ENCODE assay signal across 1 cellular context in the genomic region with DNA sequence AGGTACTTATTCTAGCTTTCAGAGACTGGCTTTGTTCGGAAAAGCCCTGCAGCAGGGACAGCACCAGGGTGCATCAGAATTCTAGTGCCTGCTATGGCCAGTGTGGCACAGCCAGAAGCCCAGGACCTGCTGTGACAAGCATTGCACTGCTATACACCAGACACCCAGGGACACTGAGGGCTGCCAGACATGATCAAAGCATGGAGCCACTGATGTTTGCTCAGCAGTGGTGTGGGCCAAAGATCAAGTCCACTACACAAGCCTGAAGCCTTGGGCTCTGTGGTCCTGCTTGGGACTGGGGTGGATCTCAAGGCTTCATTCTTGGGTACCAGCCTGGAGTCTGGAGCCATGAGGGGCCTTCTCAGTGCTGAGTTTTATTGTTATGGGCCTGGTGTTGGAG.
TF ChIP-seq lines count a peak whose summit lies in the region.

No MANE protein-coding gene starts in this region.

TF ChIP-seq in HepG2, 621 proteins besides CTCF, POLR2A, EP300 and RAD21 (continued from another document and continues in another):
- TF ChIP-seq, protein P1, sequence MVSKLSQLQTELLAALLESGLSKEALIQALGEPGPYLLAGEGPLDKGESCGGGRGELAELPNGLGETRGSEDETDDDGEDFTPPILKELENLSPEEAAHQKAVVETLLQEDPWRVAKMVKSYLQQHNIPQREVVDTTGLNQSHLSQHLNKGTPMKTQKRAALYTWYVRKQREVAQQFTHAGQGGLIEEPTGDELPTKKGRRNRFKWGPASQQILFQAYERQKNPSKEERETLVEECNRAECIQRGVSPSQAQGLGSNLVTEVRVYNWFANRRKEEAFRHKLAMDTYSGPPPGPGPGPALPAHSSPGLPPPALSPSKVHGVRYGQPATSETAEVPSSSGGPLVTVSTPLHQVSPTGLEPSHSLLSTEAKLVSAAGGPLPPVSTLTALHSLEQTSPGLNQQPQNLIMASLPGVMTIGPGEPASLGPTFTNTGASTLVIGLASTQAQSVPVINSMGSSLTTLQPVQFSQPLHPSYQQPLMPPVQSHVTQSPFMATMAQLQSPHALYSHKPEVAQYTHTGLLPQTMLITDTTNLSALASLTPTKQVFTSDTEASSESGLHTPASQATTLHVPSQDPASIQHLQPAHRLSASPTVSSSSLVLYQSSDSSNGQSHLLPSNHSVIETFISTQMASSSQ (IDR thresholded peaks at IDR 0.05; ENCODE audit: low read depth): no peak
- TF ChIP-seq, protein P1 (CRISPR knock-in tag; IDR thresholded peaks at IDR 0.05; ENCODE audit: borderline replicate concordance): 0 out of 2 replicates have a peak, but pooled peaks have one; percentile 25
- TF ChIP-seq, protein P2, sequence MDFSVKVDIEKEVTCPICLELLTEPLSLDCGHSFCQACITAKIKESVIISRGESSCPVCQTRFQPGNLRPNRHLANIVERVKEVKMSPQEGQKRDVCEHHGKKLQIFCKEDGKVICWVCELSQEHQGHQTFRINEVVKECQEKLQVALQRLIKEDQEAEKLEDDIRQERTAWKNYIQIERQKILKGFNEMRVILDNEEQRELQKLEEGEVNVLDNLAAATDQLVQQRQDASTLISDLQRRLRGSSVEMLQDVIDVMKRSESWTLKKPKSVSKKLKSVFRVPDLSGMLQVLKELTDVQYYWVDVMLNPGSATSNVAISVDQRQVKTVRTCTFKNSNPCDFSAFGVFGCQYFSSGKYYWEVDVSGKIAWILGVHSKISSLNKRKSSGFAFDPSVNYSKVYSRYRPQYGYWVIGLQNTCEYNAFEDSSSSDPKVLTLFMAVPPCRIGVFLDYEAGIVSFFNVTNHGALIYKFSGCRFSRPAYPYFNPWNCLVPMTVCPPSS (IDR thresholded peaks at IDR 0.05): no peak
- TF ChIP-seq SKI (IDR thresholded peaks at IDR 0.05; ENCODE audit: partially characterized antibody) (peak; percentile 88), ARID2 (CRISPR knock-in tag; IDR thresholded peaks at IDR 0.05; ENCODE audit: borderline replicate concordance) (no peak), ZNF614 (CRISPR knock-in tag; IDR thresholded peaks at IDR 0.05; ENCODE audit: borderline replicate concordance) (peak; percentile 77; the same call in 1 of the 2 replicates), ZNF670 (CRISPR knock-in tag; IDR thresholded peaks at IDR 0.05; ENCODE audit: borderline replicate concordance) (no peak), ERF (CRISPR knock-in tag; IDR thresholded peaks at IDR 0.05) (peak; percentile 73), MZF1 (CRISPR knock-in tag; IDR thresholded peaks at IDR 0.05; ENCODE audit: borderline replicate concordance) (no peak), ZFX (CRISPR knock-in tag; IDR thresholded peaks at IDR 0.05; ENCODE audit: low read depth) (peak; percentile 23; the same call in 1 of the 2 replicates), ZNF674 (CRISPR knock-in tag; IDR thresholded peaks at IDR 0.05; ENCODE audit: low read depth) (no peak), LCORL (IDR thresholded peaks at IDR 0.05) (no peak), LCORL (CRISPR knock-in tag; IDR thresholded peaks at IDR 0.05) (peak; percentile 61; the same call in 1 of the 2 replicates), ZFP37 (CRISPR knock-in tag; IDR thresholded peaks at IDR 0.05; ENCODE audit: borderline replicate concordance) (no peak), MED8 (CRISPR knock-in tag; IDR thresholded peaks at IDR 0.05; ENCODE audit: insufficient replicate concordance) (no peak), ZNF790 (CRISPR knock-in tag; IDR thresholded peaks at IDR 0.05; ENCODE audit: borderline replicate concordance) (no peak), AKAP8 (CRISPR knock-in tag; IDR thresholded peaks at IDR 0.05) (no peak), SP5 (CRISPR knock-in tag; IDR thresholded peaks at IDR 0.05; ENCODE audit: borderline replicate concordance, low read depth) (peak; percentile 13; the same call in 1 of the 2 replicates), ZNF563 (CRISPR knock-in tag; IDR thresholded peaks at IDR 0.05) (peak; percentile 71; the same call in 1 of the 2 replicates), PPARG (CRISPR knock-in tag; conservative IDR thresholded peaks at IDR 0.05) (peak; percentile 64), NR2F6 (IDR thresholded peaks at IDR 0.05) (0 out of 2 replicates have a peak, but pooled peaks have one; percentile 22), NR2F6 (CRISPR knock-in tag; IDR thresholded peaks at IDR 0.05) (peak; percentile 77; the same call in 1 of the 2 replicates), ZNF12 (CRISPR knock-in tag; IDR thresholded peaks at IDR 0.05) (0 out of 2 replicates have a peak, but pooled peaks have one; percentile 33), ZNF816 (CRISPR knock-in tag; IDR thresholded peaks at IDR 0.05; ENCODE audit: borderline replicate concordance) (no peak), TEAD3 (CRISPR knock-in tag; optimal IDR thresholded peaks at IDR 0.05; ENCODE audit: borderline replicate concordance) (peak; percentile 69), U2AF1 (optimal IDR thresholded peaks at IDR 0.05; ENCODE audit: low read depth, low read length) (no peak)
- TF ChIP-seq, protein P3, sequence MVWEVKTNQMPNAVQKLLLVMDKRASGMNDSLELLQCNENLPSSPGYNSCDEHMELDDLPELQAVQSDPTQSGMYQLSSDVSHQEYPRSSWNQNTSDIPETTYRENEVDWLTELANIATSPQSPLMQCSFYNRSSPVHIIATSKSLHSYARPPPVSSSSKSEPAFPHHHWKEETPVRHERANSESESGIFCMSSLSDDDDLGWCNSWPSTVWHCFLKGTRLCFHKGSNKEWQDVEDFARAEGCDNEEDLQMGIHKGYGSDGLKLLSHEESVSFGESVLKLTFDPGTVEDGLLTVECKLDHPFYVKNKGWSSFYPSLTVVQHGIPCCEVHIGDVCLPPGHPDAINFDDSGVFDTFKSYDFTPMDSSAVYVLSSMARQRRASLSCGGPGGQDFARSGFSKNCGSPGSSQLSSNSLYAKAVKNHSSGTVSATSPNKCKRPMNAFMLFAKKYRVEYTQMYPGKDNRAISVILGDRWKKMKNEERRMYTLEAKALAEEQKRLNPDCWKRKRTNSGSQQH (CRISPR knock-in tag; IDR thresholded peaks at IDR 0.05; ENCODE audit: low read depth): no peak
- TF ChIP-seq, protein P4, sequence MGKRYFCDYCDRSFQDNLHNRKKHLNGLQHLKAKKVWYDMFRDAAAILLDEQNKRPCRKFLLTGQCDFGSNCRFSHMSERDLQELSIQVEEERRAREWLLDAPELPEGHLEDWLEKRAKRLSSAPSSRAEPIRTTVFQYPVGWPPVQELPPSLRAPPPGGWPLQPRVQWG (CRISPR knock-in tag; IDR thresholded peaks at IDR 0.05; ENCODE audit: borderline replicate concordance, low read depth): no peak
- TF ChIP-seq, protein P5, sequence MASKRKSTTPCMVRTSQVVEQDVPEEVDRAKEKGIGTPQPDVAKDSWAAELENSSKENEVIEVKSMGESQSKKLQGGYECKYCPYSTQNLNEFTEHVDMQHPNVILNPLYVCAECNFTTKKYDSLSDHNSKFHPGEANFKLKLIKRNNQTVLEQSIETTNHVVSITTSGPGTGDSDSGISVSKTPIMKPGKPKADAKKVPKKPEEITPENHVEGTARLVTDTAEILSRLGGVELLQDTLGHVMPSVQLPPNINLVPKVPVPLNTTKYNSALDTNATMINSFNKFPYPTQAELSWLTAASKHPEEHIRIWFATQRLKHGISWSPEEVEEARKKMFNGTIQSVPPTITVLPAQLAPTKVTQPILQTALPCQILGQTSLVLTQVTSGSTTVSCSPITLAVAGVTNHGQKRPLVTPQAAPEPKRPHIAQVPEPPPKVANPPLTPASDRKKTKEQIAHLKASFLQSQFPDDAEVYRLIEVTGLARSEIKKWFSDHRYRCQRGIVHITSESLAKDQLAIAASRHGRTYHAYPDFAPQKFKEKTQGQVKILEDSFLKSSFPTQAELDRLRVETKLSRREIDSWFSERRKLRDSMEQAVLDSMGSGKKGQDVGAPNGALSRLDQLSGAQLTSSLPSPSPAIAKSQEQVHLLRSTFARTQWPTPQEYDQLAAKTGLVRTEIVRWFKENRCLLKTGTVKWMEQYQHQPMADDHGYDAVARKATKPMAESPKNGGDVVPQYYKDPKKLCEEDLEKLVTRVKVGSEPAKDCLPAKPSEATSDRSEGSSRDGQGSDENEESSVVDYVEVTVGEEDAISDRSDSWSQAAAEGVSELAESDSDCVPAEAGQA (IDR thresholded peaks at IDR 0.05; ENCODE audit: low read depth): no peak; the same call in 1 of the 2 replicates
- TF ChIP-seq, protein P5 (CRISPR knock-in tag; IDR thresholded peaks at IDR 0.05; ENCODE audit: borderline replicate concordance): no peak
- TF ChIP-seq, protein P6, sequence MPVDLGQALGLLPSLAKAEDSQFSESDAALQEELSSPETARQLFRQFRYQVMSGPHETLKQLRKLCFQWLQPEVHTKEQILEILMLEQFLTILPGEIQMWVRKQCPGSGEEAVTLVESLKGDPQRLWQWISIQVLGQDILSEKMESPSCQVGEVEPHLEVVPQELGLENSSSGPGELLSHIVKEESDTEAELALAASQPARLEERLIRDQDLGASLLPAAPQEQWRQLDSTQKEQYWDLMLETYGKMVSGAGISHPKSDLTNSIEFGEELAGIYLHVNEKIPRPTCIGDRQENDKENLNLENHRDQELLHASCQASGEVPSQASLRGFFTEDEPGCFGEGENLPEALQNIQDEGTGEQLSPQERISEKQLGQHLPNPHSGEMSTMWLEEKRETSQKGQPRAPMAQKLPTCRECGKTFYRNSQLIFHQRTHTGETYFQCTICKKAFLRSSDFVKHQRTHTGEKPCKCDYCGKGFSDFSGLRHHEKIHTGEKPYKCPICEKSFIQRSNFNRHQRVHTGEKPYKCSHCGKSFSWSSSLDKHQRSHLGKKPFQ (CRISPR knock-in tag; IDR thresholded peaks at IDR 0.05; ENCODE audit: insufficient replicate concordance): no peak
- TF ChIP-seq, protein P7, sequence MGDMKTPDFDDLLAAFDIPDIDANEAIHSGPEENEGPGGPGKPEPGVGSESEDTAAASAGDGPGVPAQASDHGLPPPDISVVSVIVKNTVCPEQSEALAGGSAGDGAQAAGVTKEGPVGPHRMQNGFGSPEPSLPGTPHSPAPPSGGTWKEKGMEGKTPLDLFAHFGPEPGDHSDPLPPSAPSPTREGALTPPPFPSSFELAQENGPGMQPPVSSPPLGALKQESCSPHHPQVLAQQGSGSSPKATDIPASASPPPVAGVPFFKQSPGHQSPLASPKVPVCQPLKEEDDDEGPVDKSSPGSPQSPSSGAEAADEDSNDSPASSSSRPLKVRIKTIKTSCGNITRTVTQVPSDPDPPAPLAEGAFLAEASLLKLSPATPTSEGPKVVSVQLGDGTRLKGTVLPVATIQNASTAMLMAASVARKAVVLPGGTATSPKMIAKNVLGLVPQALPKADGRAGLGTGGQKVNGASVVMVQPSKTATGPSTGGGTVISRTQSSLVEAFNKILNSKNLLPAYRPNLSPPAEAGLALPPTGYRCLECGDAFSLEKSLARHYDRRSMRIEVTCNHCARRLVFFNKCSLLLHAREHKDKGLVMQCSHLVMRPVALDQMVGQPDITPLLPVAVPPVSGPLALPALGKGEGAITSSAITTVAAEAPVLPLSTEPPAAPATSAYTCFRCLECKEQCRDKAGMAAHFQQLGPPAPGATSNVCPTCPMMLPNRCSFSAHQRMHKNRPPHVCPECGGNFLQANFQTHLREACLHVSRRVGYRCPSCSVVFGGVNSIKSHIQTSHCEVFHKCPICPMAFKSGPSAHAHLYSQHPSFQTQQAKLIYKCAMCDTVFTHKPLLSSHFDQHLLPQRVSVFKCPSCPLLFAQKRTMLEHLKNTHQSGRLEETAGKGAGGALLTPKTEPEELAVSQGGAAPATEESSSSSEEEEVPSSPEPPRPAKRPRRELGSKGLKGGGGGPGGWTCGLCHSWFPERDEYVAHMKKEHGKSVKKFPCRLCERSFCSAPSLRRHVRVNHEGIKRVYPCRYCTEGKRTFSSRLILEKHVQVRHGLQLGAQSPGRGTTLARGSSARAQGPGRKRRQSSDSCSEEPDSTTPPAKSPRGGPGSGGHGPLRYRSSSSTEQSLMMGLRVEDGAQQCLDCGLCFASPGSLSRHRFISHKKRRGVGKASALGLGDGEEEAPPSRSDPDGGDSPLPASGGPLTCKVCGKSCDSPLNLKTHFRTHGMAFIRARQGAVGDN (CRISPR knock-in tag; IDR thresholded peaks at IDR 0.05): peak; percentile 79
- TF ChIP-seq, protein P8, sequence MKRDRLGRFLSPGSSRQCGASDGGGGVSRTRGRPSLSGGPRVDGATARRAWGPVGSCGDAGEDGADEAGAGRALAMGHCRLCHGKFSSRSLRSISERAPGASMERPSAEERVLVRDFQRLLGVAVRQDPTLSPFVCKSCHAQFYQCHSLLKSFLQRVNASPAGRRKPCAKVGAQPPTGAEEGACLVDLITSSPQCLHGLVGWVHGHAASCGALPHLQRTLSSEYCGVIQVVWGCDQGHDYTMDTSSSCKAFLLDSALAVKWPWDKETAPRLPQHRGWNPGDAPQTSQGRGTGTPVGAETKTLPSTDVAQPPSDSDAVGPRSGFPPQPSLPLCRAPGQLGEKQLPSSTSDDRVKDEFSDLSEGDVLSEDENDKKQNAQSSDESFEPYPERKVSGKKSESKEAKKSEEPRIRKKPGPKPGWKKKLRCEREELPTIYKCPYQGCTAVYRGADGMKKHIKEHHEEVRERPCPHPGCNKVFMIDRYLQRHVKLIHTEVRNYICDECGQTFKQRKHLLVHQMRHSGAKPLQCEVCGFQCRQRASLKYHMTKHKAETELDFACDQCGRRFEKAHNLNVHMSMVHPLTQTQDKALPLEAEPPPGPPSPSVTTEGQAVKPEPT (CRISPR knock-in tag; IDR thresholded peaks at IDR 0.05; ENCODE audit: low read depth): no peak
